In the genomic region with DNA sequence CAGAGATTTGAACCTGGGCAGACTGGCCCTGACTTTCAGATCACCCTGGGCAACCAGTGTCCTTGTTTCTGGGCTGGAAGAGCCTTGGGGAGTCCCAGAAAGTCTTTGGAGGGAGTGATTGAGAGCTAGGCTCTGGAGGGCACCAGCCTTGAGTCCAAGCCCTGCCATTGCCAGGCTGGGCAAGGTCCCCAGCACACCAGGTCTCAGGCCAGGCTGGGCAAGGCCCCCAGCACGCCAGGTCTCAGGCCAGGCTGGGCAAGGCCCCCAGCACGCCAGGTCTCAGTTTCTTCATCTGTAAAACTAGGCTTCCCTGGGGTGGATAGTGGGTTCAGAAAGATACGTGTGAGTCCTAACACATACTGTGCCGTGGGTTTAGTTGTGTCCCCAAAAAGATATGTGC, we compare ENCODE assay signal across 1 cellular context.
TF ChIP-seq lines count a peak whose summit lies in the region.

No MANE protein-coding gene starts in this region.

TF ChIP-seq in GM12878, 131 proteins besides CTCF, POLR2A, EP300 and RAD21 (continued from another document):
- TF ChIP-seq, protein P1, sequence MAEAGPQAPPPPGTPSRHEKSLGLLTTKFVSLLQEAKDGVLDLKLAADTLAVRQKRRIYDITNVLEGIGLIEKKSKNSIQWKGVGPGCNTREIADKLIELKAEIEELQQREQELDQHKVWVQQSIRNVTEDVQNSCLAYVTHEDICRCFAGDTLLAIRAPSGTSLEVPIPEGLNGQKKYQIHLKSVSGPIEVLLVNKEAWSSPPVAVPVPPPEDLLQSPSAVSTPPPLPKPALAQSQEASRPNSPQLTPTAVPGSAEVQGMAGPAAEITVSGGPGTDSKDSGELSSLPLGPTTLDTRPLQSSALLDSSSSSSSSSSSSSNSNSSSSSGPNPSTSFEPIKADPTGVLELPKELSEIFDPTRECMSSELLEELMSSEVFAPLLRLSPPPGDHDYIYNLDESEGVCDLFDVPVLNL (IDR thresholded peaks at IDR 0.05; ENCODE audit: low read depth, low read length), result no peak
- no peak for TF ChIP-seq ZNF622 (IDR thresholded peaks at IDR 0.05)
- TF ChIP-seq, protein P2, sequence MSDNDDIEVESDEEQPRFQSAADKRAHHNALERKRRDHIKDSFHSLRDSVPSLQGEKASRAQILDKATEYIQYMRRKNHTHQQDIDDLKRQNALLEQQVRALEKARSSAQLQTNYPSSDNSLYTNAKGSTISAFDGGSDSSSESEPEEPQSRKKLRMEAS (IDR thresholded peaks at IDR 0.05; ENCODE audit: low read depth, low read length), result no peak
- TF ChIP-seq ASH2L (IDR thresholded peaks at IDR 0.05; ENCODE audit: borderline replicate concordance, low read depth), result no peak
- TF ChIP-seq TAF1 (IDR thresholded peaks at IDR 0.05; ENCODE audit: borderline replicate concordance, low read depth, low read length), result no peak
- TF ChIP-seq, protein P3, sequence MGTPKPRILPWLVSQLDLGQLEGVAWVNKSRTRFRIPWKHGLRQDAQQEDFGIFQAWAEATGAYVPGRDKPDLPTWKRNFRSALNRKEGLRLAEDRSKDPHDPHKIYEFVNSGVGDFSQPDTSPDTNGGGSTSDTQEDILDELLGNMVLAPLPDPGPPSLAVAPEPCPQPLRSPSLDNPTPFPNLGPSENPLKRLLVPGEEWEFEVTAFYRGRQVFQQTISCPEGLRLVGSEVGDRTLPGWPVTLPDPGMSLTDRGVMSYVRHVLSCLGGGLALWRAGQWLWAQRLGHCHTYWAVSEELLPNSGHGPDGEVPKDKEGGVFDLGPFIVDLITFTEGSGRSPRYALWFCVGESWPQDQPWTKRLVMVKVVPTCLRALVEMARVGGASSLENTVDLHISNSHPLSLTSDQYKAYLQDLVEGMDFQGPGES (IDR thresholded peaks at IDR 0.05), result no peak
